In genomic region chr7:3272691-3273141, GRCh38 we compare ENCODE assay signal across 13 cellular contexts. TPM values are rescaled to one million over a fixed set of nuclear protein-coding genes. Genes with fewer than 3 reads are reported as not detected.
A peak's percentile ranks its signal among the peaks of the same experiment; 100 is the strongest.
DNase-seq lines count a peak whose midpoint lies in the region; ATAC-seq and TF ChIP-seq lines count a peak whose summit lies in the region.
"Had no signal": no experiment of that assay in that cellular context is flagged by ENCODE, and none has a peak within 500 bp of the region (broad histone marks: within the 10 kb centered on the region; RNA-seq: fewer than 3 reads in every experiment).

No MANE protein-coding gene starts in this region.

- TF ChIP-seq CTCF in astrocyte of the cerebellum (IDR thresholded peaks at IDR 0.05; ENCODE audit: low read depth, low read length, missing control alignments) (no peak), stomach (IDR thresholded peaks at IDR 0.05) (no peak)

- 52 to 72% (median 69%) methylated on average over 2 of the region's 2 CpGs for WGBS in stomach, 5 donors

- peak; percentile 55 for DNase-seq in DMS53 treated with DMSO at 0.1 percent for 48 hours (lab: John Stamatoyannopoulos, UW; ENCODE audit: unreplicated experiment)
- peak; percentile 18 for DNase-seq in NCI-H187 treated with DMSO at 0.1 percent for 48 hours (lab: John Stamatoyannopoulos, UW)
- peak; percentile 79 for DNase-seq in astrocyte of the cerebellum (ENCODE audit: low read depth)
- peak; percentile 35 for DNase-seq in kidney glomerular epithelial cell (lab: John Stamatoyannopoulos, UW)
- DNase-seq in stomach = no peak
- no peak for DNase-seq in stimulated activated CD4-positive, alpha-beta T cell treated with anti-CD3 and anti-CD28 coated beads, Interleukin-2, amount 100 ng/mL, for 24 hours
- no peak for DNase-seq in amniotic stem cell (lab: John Stamatoyannopoulos, UW)
- DNase-seq: activated naive CD4-positive, alpha-beta T cell treated with anti-CD3 and anti-CD28 coated beads for 36 hours; effector memory CD8-positive, alpha-beta T cell; MV-4-11; RPMI8226; stimulated activated CD4-positive, alpha-beta T cell treated with anti-CD3 and anti-CD28 coated beads, Interleukin-4, amount 100 ng/mL, for 1 hour had no signal

- no peaks in the 10 kb centered on the region for H3K27me3 ChIP-seq in stomach

- no peak for TF ChIP-seq POLR2A in stomach (IDR thresholded peaks at IDR 0.05)

- intact Hi-C loops in stomach (cut with DNase I; ENCODE audit: low total_unique reads) = no loop called here

- no peak for TF ChIP-seq EP300 in stomach (IDR thresholded peaks at IDR 0.05)

- no peaks in the 10 kb centered on the region for H3K4me1 ChIP-seq in stomach

- no peak for ATAC-seq in GM19455 (IDR thresholded peaks at IDR 0.05; ENCODE audit: unreplicated experiment)
- ATAC-seq: effector memory CD8-positive, alpha-beta T cell had no signal

- H3K4me3 ChIP-seq in astrocyte of the cerebellum (ENCODE audit: low read depth, low read length) (no peak overlapping the region), stomach (no peak overlapping the region)

- no peaks in the 10 kb centered on the region for H3K36me3 ChIP-seq in stomach

- in situ Hi-C loops in astrocyte of the cerebellum (cut with HindIII; ENCODE audit: low sequenced_read_pairs) = no loop called here

- no peak overlapping the region for H3K27ac ChIP-seq in stomach

- no peaks in the 10 kb centered on the region for H3K9me3 ChIP-seq in stomach

RNA-seq across cellular contexts. Expression of gene SDK1, which starts 28.3 kb away (rescaled TPM):
- total RNA-seq in stomach = 10 to 100 TPM in 3 of 5 donors, 1 to 10 TPM in 2; 5.8 to 11.2 (median 10.1) TPM
- 1 to 10 TPM; 1.6 to 1.9 (median 1.7) TPM for polyA plus RNA-seq in stomach

Comparison
In these comparisons a context has a peak if more than half of its experiments do, and no peak if none do; other contexts are left out.
1. DNase-seq: peak in DMS53 treated with DMSO at 0.1 percent for 48 hours (single experiment), NCI-H187 treated with DMSO at 0.1 percent for 48 hours (single experiment), astrocyte of the cerebellum (single experiment) and kidney glomerular epithelial cell (single experiment); none in stomach (single experiment), stimulated activated CD4-positive, alpha-beta T cell treated with anti-CD3 and anti-CD28 coated beads, Interleukin-2, amount 100 ng/mL, for 24 hours (0 of 2) and amniotic stem cell (single experiment).